In genomic region chr6:159311618-159312017, GRCh38 we compare ENCODE assay signal across 16 cellular contexts.
DNase-seq lines count a peak whose midpoint lies in the region; ATAC-seq and TF ChIP-seq lines count a peak whose summit lies in the region.
"Had no signal": no experiment of that assay in that cellular context is flagged by ENCODE, and none has a peak within 500 bp of the region (broad histone marks: within the 10 kb centered on the region; RNA-seq: fewer than 3 reads in every experiment).

No MANE protein-coding gene starts in this region.

- no peaks in the 10 kb centered on the region for H3K79me1 ChIP-seq in trophoblast cell (ENCODE audit: low read length)

- H3K27me3 ChIP-seq in Karpas-422 (ENCODE audit: low read length) (no peaks in the 10 kb centered on the region), thyroid gland (no peaks in the 10 kb centered on the region), trophoblast cell (ENCODE audit: insufficient read depth, low read length) (no peaks in the 10 kb centered on the region)
- H3K27me3 ChIP-seq: sigmoid colon, suprapubic skin had no signal

- H4K8ac ChIP-seq in trophoblast cell (ENCODE audit: low read depth, low read length) = no peak overlapping the region

- ATAC-seq in esophagus mucosa = peak; percentile 36
- ATAC-seq: activated CD8-positive, alpha-beta T cell treated with anti-CD3 and anti-CD28 coated beads for 36 hours; left ventricle myocardium superior had no signal

- intact Hi-C loops in thyroid gland (cut with DNase I) = no loop called here

- H4K12ac ChIP-seq in trophoblast cell (ENCODE audit: low read depth, low read length) = no peak overlapping the region

- no peaks in the 10 kb centered on the region for H3K9me2 ChIP-seq in Karpas-422 (replicated peaks; ENCODE audit: insufficient read depth, low read length)

- no peaks in the 10 kb centered on the region for H4K20me1 ChIP-seq in Karpas-422 (ENCODE audit: insufficient read depth, low read depth, low read length)

- H2AFZ ChIP-seq in Karpas-422 (ENCODE audit: low read length) (no peak overlapping the region), trophoblast cell (ENCODE audit: insufficient read depth, low read length, poor library complexity) (no peak overlapping the region)
- H2AFZ ChIP-seq: PC-9 had no signal

- DNase-seq in DMS53 (lab: John Stamatoyannopoulos, UW) = peak; percentile 11
- no peak for DNase-seq in DMS53 treated with DMSO at 0.1 percent for 48 hours (lab: John Stamatoyannopoulos, UW; ENCODE audit: unreplicated experiment)
- peak; percentile 83 for DNase-seq in Karpas-422
- peak in 1 of 2 donors; percentile 5 for DNase-seq in thyroid gland
- no peak for DNase-seq in NOMO-1 treated with dmso at 0.1 percent for 144 hours (lab: John Stamatoyannopoulos, UW; ENCODE audit: unreplicated experiment)
- no peak for DNase-seq in SW 1271 (lab: John Stamatoyannopoulos, UW)
- no peak for DNase-seq in trophoblast cell
- DNase-seq: 8988T; activated CD8-positive, alpha-beta T cell treated with anti-CD3 and anti-CD28 coated beads for 36 hours; left ventricle myocardium superior; NCI-H1092 treated with DMSO at 0.1 percent for 48 hours; NCI-H2227 treated with DMSO at 0.1 percent for 48 hours; PC-9; sigmoid colon had no signal

- H3K4ac ChIP-seq in trophoblast cell (ENCODE audit: low read depth, low read length) = no peak overlapping the region

- H3K9me3 ChIP-seq in Karpas-422 (ENCODE audit: low read length) (no peaks in the 10 kb centered on the region), thyroid gland (no peaks in the 10 kb centered on the region), trophoblast cell (ENCODE audit: insufficient read depth, low read depth, low read length) (peaks cover 4% of the 10 kb centered on the region)
- H3K9me3 ChIP-seq: sigmoid colon, suprapubic skin had no signal

- H3K4me3 ChIP-seq in Karpas-422 (ENCODE audit: low read length) (no peak overlapping the region), thyroid gland (replicated peaks in 1 of 3) (no peak overlapping the region), trophoblast cell (ENCODE audit: low read depth, low read length) (no peak overlapping the region)
- H3K4me3 ChIP-seq: PC-9, sigmoid colon, suprapubic skin had no signal

- H2AK5ac ChIP-seq in trophoblast cell (ENCODE audit: low read length) = no peak overlapping the region

- H3K4me1 ChIP-seq in Karpas-422 (ENCODE audit: low read length) (peaks cover 20% of the 10 kb centered on the region), thyroid gland (peaks cover 10 to 19% of the 10 kb centered on the region in 2 donors), trophoblast cell (ENCODE audit: control insufficient read depth in 1 of 2, insufficient read depth in 2 of 2, low read length in 2 of 2) (no peaks in the 10 kb centered on the region)
- H3K4me1 ChIP-seq: sigmoid colon, suprapubic skin had no signal

- no peak overlapping the region for H3K23ac ChIP-seq in trophoblast cell (ENCODE audit: low read length)

- TF ChIP-seq CTCF in thyroid gland (IDR thresholded peaks at IDR 0.05) = peak in 2 of 6 experiments; percentile 6 to 12

- no peak overlapping the region for H2BK120ac ChIP-seq in trophoblast cell (ENCODE audit: insufficient read depth, low read length, poor library complexity)

- 55 to 60% methylated on average over 4 of the region's 4 CpGs for WGBS in thyroid gland, 2 donors
- no CpG with 5 or more reads among the region's 4 CpGs for WGBS in trophoblast cell (ENCODE audit: extremely low coverage, insufficient coverage, insufficient read length)

- H2BK12ac ChIP-seq in trophoblast cell (ENCODE audit: low read length) = no peak overlapping the region

- no peak overlapping the region for H3K14ac ChIP-seq in trophoblast cell (ENCODE audit: low read length)

- H3K9ac ChIP-seq in Karpas-422 (ENCODE audit: low read length) = no peak overlapping the region
- H3K9ac ChIP-seq in trophoblast cell (ENCODE audit: low read length) = no peak overlapping the region

- H3K36me3 ChIP-seq in Karpas-422 (ENCODE audit: insufficient read depth, low read length) = no peaks in the 10 kb centered on the region
- H3K36me3 ChIP-seq in thyroid gland = no peaks in the 10 kb centered on the region
- no peaks in the 10 kb centered on the region for H3K36me3 ChIP-seq in trophoblast cell (ENCODE audit: control insufficient read depth in 1 of 2, insufficient read depth in 2 of 2, low read length in 2 of 2)
- H3K36me3 ChIP-seq: sigmoid colon, suprapubic skin had no signal

- TF ChIP-seq POLR2A in thyroid gland (IDR thresholded peaks at IDR 0.05) = no peak

- H3K79me2 ChIP-seq in Karpas-422 (ENCODE audit: low read length) = no peaks in the 10 kb centered on the region
- no peaks in the 10 kb centered on the region for H3K79me2 ChIP-seq in trophoblast cell (ENCODE audit: control insufficient read depth, insufficient read depth, low read length, poor library complexity)

- H3K27ac ChIP-seq in Karpas-422 (ENCODE audit: low read length) (no peak overlapping the region), thyroid gland (peak overlapping the region in 2 of 3 donors; percentile 63 to 72), trophoblast cell (ENCODE audit: low read depth, low read length) (no peak overlapping the region)
- H3K27ac ChIP-seq: PC-9, suprapubic skin had no signal

- H3K4me2 ChIP-seq in Karpas-422 (ENCODE audit: low read depth, low read length, poor library complexity, severe bottlenecking) = no peak overlapping the region
- H3K4me2 ChIP-seq in trophoblast cell (ENCODE audit: low read length) = no peak overlapping the region
- H3K4me2 ChIP-seq: PC-9 had no signal

- H2BK5ac ChIP-seq in trophoblast cell (ENCODE audit: low read depth, low read length, poor library complexity) = no peak overlapping the region

- no peak overlapping the region for H3K18ac ChIP-seq in trophoblast cell (ENCODE audit: low read length)

- no peak overlapping the region for H4K91ac ChIP-seq in trophoblast cell (ENCODE audit: low read depth, low read length)

Comparison
In these comparisons a context has a peak if more than half of its experiments do, and no peak if none do; other contexts are left out.
1. DNase-seq: peak in DMS53 (single experiment) and Karpas-422 (single experiment); none in DMS53 treated with DMSO at 0.1 percent for 48 hours (single experiment), NOMO-1 treated with dmso at 0.1 percent for 144 hours (single experiment), SW 1271 (0 of 2) and trophoblast cell (0 of 2).
2. H3K27ac ChIP-seq: peak in thyroid gland (2 of 3); none in Karpas-422 (single experiment) and trophoblast cell (single experiment).